27 cellular contexts compared by ENCODE assay signal in the genomic region with DNA sequence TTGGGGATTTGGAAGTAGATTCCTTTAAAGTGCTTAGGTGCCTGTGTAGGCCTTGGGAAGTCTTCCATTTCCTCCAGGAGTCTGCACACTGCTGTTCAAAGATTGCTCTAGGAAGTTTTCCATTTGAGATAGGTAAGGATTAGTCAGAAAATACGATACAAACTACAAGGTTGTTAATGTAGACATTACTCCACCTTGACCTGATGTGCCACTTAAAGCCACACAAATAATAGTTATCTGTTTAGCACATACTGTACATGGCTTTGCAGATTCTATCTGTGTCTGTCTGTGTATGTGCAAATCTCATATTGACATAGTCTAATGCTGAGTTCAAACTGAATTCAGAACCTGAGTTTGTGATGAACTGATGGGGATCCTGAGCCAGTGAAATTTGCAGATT.
DNase-seq lines count a peak whose midpoint lies in the region; ATAC-seq, FAIRE-seq and TF ChIP-seq lines count a peak whose summit lies in the region.
"Had no signal": no experiment of that assay in that cellular context is flagged by ENCODE, and none has a peak within 500 bp of the region (broad histone marks: within the 10 kb centered on the region; RNA-seq: fewer than 3 reads in every experiment).

No MANE protein-coding gene starts in this region.

- no peaks in the 10 kb centered on the region for H3K9me3 Mint-ChIP-seq in activated CD4-positive, alpha-beta T cell treated with anti-CD3 and anti-CD28 coated beads for 36 hours (ENCODE audit: low read depth)

- H3K27me3 ChIP-seq in HepG2 (ENCODE audit: control insufficient read depth in 1 of 2, insufficient read depth in 2 of 2, low read length in 2 of 2) (no peaks in the 10 kb centered on the region), right lobe of liver (no peaks in the 10 kb centered on the region), iPS-20b (ENCODE audit: insufficient read depth, low read length) (no peaks in the 10 kb centered on the region), testis (no peaks in the 10 kb centered on the region), H7 (ENCODE audit: control insufficient read depth, insufficient read depth, low read length) (no peaks in the 10 kb centered on the region)

- H4K20me1 ChIP-seq in HepG2 (ENCODE audit: insufficient read depth, low read length), result no peaks in the 10 kb centered on the region

- TF ChIP-seq EP300 in HepG2 (IDR thresholded peaks at IDR 0.05; ENCODE audit: low read depth in 2 of 2, low read length in 2 of 2), result peak in 1 of 2 experiments; percentile 58; a peak in 2 of 4 replicates
- TF ChIP-seq EP300 in HepG2 (CRISPR knock-in tag; IDR thresholded peaks at IDR 0.05; ENCODE audit: borderline replicate concordance), result no peak

- POLR2A ChIA-PET in HepG2 (lab: Yijun Ruan, JAX), result interaction anchor here (1.2 kb wide), 1 partner anchor 12 kb away, joined by 5 read pairs; no protein-coding TSS in a partner anchor
- POLR2A ChIA-PET in activated CD4-positive, alpha-beta T cell treated with anti-CD3 and anti-CD28 coated beads for 36 hours (lab: Charles Lee), result no interaction called here

- 11% methylated on average over 1 of the region's 1 CpG for WGBS in HepG2 (ENCODE audit: low lambda C conversion rate)
- 83% methylated on average over 1 of the region's 1 CpG for WGBS in right lobe of liver (ENCODE audit: insufficient coverage, low coverage, low lambda C conversion rate, missing lambda C conversion rate)
- 56 to 80% methylated on average over 1 of the region's 1 CpG for WGBS in testis, 2 donors

- H3K27ac Mint-ChIP-seq in activated CD4-positive, alpha-beta T cell treated with anti-CD3 and anti-CD28 coated beads for 36 hours, result no peak overlapping the region
- H3K27ac Mint-ChIP-seq: CD4-positive, alpha-beta memory T cell had no signal

- H3K27ac ChIP-seq in HepG2 (ENCODE audit: extremely low read length, insufficient read depth, low read length) (peak overlapping the region; percentile 14), right lobe of liver (no peak overlapping the region), VCaP (peak overlapping the region; percentile 33; the same call in 1 of the 2 replicates), iPS-20b (ENCODE audit: low read length) (peak overlapping the region; percentile 19), testis (no peak overlapping the region)
- H3K27ac ChIP-seq: PC-9, RWPE1 had no signal

- CTCF ChIA-PET in HepG2 (lab: Yijun Ruan, JAX; ENCODE audit: low intra/inter-chr PET ratio, low total read pairs), result no interaction called here
- CTCF ChIA-PET in activated CD4-positive, alpha-beta T cell treated with anti-CD3 and anti-CD28 coated beads for 36 hours (lab: Charles Lee), result no interaction called here

- TF ChIP-seq RAD21 in HepG2 (CRISPR knock-in tag; IDR thresholded peaks at IDR 0.05), result no peak

- FAIRE-seq in HepG2 (lab: Jason Lieb, UNC), result peak; percentile 30
- FAIRE-seq: GM12878 had no signal

- TF ChIP-seq CTCF in HepG2 (CRISPR knock-in tag; IDR thresholded peaks at IDR 0.05), result no peak
- TF ChIP-seq CTCF in right lobe of liver (IDR thresholded peaks at IDR 0.05), result no peak
- TF ChIP-seq CTCF in VCaP (conservative IDR thresholded peaks at IDR 0.05), result no peak
- no peak for TF ChIP-seq CTCF in testis (IDR thresholded peaks at IDR 0.05)

- peaks cover 71% of the 10 kb centered on the region for H3K4me1 ChIP-seq in HepG2 (ENCODE audit: insufficient read depth, low read length)
- peaks cover 0 to 16% (median 7%) of the 10 kb centered on the region in 4 donors for H3K4me1 ChIP-seq in right lobe of liver
- H3K4me1 ChIP-seq in iPS-20b (ENCODE audit: insufficient read depth, low read length), result peaks cover 19% of the 10 kb centered on the region
- no peaks in the 10 kb centered on the region for H3K4me1 ChIP-seq in testis

- H3K36me3 ChIP-seq in HepG2 (replicated peaks in 1 of 2; ENCODE audit: control insufficient read depth in 1 of 2, insufficient read depth in 2 of 2, low read length in 2 of 2) (no peaks in the 10 kb centered on the region), right lobe of liver (no peaks in the 10 kb centered on the region), iPS-20b (ENCODE audit: insufficient read depth, low read depth, low read length) (no peaks in the 10 kb centered on the region), testis (ENCODE audit: low read depth, missing control alignments) (no peaks in the 10 kb centered on the region), H7 (replicated peaks; ENCODE audit: control insufficient read depth, insufficient read depth, low read length) (no peaks in the 10 kb centered on the region)

- peak; percentile 53 for DNase-seq in HepG2 (ENCODE audit: low spot score)
- DNase-seq in right lobe of liver, result no peak
- DNase-seq in testis, result peak; percentile 9
- no peak for DNase-seq in activated CD4-positive, alpha-beta T cell treated with anti-CD3 and anti-CD28 coated beads for 36 hours
- DNase-seq in H7, result no peak
- no peak for DNase-seq in DMS53 treated with DMSO at 0.1 percent for 48 hours (lab: John Stamatoyannopoulos, UW; ENCODE audit: unreplicated experiment)
- DNase-seq: C1 segment of cervical spinal cord; CD4-positive, alpha-beta memory T cell; COR-L47; DMS53; EL; GDM1; IMR-90; KG1; MM.1S; NCI-H2029; NCI-H345; NCI-H510A treated with DMSO at 0.1 percent for 48 hours; NCI-H774; PC-9; SHP77; T-helper 1 cell had no signal

- intact Hi-C loops in HepG2 (cut with micrococcal nuclease; ENCODE audit: unreplicated experiment), result no loop called here
- intact Hi-C loops in right lobe of liver (cut with DNase I), result no loop called here
- intact Hi-C loops in testis (cut with DNase I; ENCODE audit: low total_unique reads), result no loop called here
- intact Hi-C loops in activated CD4-positive, alpha-beta T cell treated with anti-CD3 and anti-CD28 coated beads for 36 hours (cut with DNase I, micrococcal nuclease), result no loop called here

- H3K9ac ChIP-seq in HepG2 (ENCODE audit: insufficient read depth, low read depth, low read length), result no peak overlapping the region
- 0 out of 2 replicates have a peak overlapping the region, but pooled peaks have one; percentile 38 for H3K9ac ChIP-seq in iPS-20b (ENCODE audit: low read depth, low read length)

- TF ChIP-seq POLR2A in HepG2 (IDR thresholded peaks at IDR 0.05; ENCODE audit: insufficient read depth in 1 of 2, low read depth in 2 of 2, low read length in 2 of 2) (no peak), right lobe of liver (IDR thresholded peaks at IDR 0.05) (no peak), testis (IDR thresholded peaks at IDR 0.05) (no peak)

- peaks cover 3% of the 10 kb centered on the region for H3K27me3 Mint-ChIP-seq in activated CD4-positive, alpha-beta T cell treated with anti-CD3 and anti-CD28 coated beads for 36 hours
- H3K27me3 Mint-ChIP-seq: CD4-positive, alpha-beta memory T cell had no signal

- no peak overlapping the region for H2AFZ ChIP-seq in HepG2 (ENCODE audit: low read length)
- H2AFZ ChIP-seq: PC-9 had no signal

- no peaks in the 10 kb centered on the region for H3K36me3 Mint-ChIP-seq in activated CD4-positive, alpha-beta T cell treated with anti-CD3 and anti-CD28 coated beads for 36 hours (ENCODE audit: low read depth)
- H3K36me3 Mint-ChIP-seq: CD4-positive, alpha-beta memory T cell had no signal

- H3K9me3 ChIP-seq in HepG2 (ENCODE audit: low read length) (no peaks in the 10 kb centered on the region), right lobe of liver (no peaks in the 10 kb centered on the region), iPS-20b (ENCODE audit: insufficient read depth, low read depth, low read length) (peaks cover 7% of the 10 kb centered on the region), testis (no peaks in the 10 kb centered on the region)

- no TSS peak for BruUV-seq in HepG2 (replicated peaks; lab: Mats Ljungman, UMichigan)

- H3K79me2 ChIP-seq in HepG2 (ENCODE audit: insufficient read depth, low read length), result no peaks in the 10 kb centered on the region

- ATAC-seq in HepG2 (peak; percentile 78), right lobe of liver (no peak)
- no peak for ATAC-seq in activated CD4-positive, alpha-beta T cell treated with anti-CD3 and anti-CD28 coated beads for 36 hours
- ATAC-seq: GM12878 had no signal

- H3K4me1 Mint-ChIP-seq in activated CD4-positive, alpha-beta T cell treated with anti-CD3 and anti-CD28 coated beads for 36 hours, result no peaks in the 10 kb centered on the region
- H3K4me1 Mint-ChIP-seq: CD4-positive, alpha-beta memory T cell had no signal

- in situ Hi-C loops in HepG2 (cut with HindIII; ENCODE audit: extremely low pct_ligation_motif_present, low pct_unique_long_range_greater_than_20kb), result no loop called here

- H3K4me3 Mint-ChIP-seq in activated CD4-positive, alpha-beta T cell treated with anti-CD3 and anti-CD28 coated beads for 36 hours, result no peak overlapping the region
- H3K4me3 Mint-ChIP-seq: CD4-positive, alpha-beta memory T cell; H9 had no signal

- no peak overlapping the region for H3K4me2 ChIP-seq in HepG2 (ENCODE audit: low read depth, low read length)
- H3K4me2 ChIP-seq: PC-9 had no signal

- H3K4me3 ChIP-seq in HepG2 (replicated peaks in 1 of 3; ENCODE audit: insufficient read depth in 1 of 3, low read depth in 2 of 3, low read length in 3 of 3), result no peak overlapping the region
- no peak overlapping the region for H3K4me3 ChIP-seq in right lobe of liver
- peak overlapping the region; percentile 34; the same call in 1 of the 2 replicates for H3K4me3 ChIP-seq in iPS-20b (ENCODE audit: low read length)
- H3K4me3 ChIP-seq in testis, result no peak overlapping the region
- no peak overlapping the region for H3K4me3 ChIP-seq in H7 (ENCODE audit: insufficient read depth, low read depth, low read length)
- H3K4me3 ChIP-seq: GM12878, PC-9 had no signal

TF ChIP-seq in HepG2, 621 proteins besides CTCF, POLR2A, EP300 and RAD21 (continues in another document):
- TF ChIP-seq ZNF629 (CRISPR knock-in tag; conservative IDR thresholded peaks at IDR 0.05) (no peak), ZNF775 (CRISPR knock-in tag; IDR thresholded peaks at IDR 0.05; ENCODE audit: borderline replicate concordance) (no peak), FOXA3 (CRISPR knock-in tag; IDR thresholded peaks at IDR 0.05) (peak; percentile 74), NCOA2 (CRISPR knock-in tag; IDR thresholded peaks at IDR 0.05) (peak; percentile 49; the same call in 1 of the 2 replicates)
- TF ChIP-seq, protein P1, sequence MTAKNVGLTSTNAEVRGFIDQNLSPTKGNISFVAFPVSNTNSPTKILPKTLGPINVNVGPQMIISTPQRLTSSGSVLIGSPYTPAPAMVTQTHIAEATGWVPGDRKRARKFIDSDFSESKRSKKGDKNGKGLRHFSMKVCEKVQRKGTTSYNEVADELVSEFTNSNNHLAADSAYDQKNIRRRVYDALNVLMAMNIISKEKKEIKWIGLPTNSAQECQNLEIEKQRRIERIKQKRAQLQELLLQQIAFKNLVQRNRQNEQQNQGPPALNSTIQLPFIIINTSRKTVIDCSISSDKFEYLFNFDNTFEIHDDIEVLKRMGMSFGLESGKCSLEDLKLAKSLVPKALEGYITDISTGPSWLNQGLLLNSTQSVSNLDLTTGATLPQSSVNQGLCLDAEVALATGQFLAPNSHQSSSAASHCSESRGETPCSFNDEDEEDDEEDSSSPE (CRISPR knock-in tag; IDR thresholded peaks at IDR 0.05), result 0 out of 2 replicates have a peak, but pooled peaks have one; percentile 13
- TF ChIP-seq, protein P2, sequence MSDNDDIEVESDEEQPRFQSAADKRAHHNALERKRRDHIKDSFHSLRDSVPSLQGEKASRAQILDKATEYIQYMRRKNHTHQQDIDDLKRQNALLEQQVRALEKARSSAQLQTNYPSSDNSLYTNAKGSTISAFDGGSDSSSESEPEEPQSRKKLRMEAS (IDR thresholded peaks at IDR 0.05), result no peak

Comparison
In these comparisons a context has a peak if more than half of its experiments do, and no peak if none do; other contexts are left out.
1. DNase-seq: peak in HepG2 (single experiment) and testis (single experiment); none in right lobe of liver (0 of 3), activated CD4-positive, alpha-beta T cell treated with anti-CD3 and anti-CD28 coated beads for 36 hours (single experiment), H7 (single experiment) and DMS53 treated with DMSO at 0.1 percent for 48 hours (single experiment).
2. H3K27ac ChIP-seq: peak in HepG2 (single experiment), VCaP (single experiment) and iPS-20b (single experiment); none in right lobe of liver (0 of 3) and testis (0 of 2).